Comparison of ENCODE assay signal across 9 cellular contexts in the genomic region with DNA sequence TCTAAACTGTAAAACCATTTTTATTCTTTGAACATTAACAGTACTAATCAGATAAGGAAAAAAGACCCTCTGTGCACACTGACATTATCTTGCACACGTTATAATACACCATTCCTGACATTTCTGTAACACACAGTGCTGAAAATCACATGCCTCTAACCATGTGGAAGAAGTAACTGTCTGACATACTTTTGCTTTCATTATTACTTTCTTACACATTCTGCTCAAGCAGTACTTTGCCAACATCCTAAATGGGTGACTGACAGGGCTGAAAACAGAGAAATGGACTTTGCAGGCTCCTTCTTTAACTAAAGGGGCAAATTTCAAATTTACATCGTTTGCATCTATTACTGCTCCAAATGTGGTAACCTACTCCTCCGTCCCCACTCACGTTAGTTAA. TPM values are rescaled to one million over a fixed set of nuclear protein-coding genes. Genes with fewer than 3 reads are reported as not detected.
A peak's percentile ranks its signal among the peaks of the same experiment; 100 is the strongest.
DNase-seq lines count a peak whose midpoint lies in the region; ATAC-seq and TF ChIP-seq lines count a peak whose summit lies in the region.
"Had no signal": no experiment of that assay in that cellular context is flagged by ENCODE, and none has a peak within 500 bp of the region (broad histone marks: within the 10 kb centered on the region; RNA-seq: fewer than 3 reads in every experiment).

No MANE protein-coding gene starts in this region.

- ATAC-seq in GM18858 (IDR thresholded peaks at IDR 0.05; ENCODE audit: unreplicated experiment) (peak; percentile 99), GM21528 (IDR thresholded peaks at IDR 0.05; ENCODE audit: low FRiP score, unreplicated experiment) (peak; percentile 95), HG03457 (IDR thresholded peaks at IDR 0.05; ENCODE audit: unreplicated experiment) (peak; percentile 99)

- 55 to 57% methylated on average over 4 of the region's 4 CpGs for WGBS in tibial nerve, 2 donors

- H3K4me1 Mint-ChIP-seq in immature natural killer cell, result peaks cover 38 to 45% of the 10 kb centered on the region in 2 donors

- H3K9me3 ChIP-seq in ascending aorta, result no peaks in the 10 kb centered on the region
- no peaks in the 10 kb centered on the region for H3K9me3 ChIP-seq in tibial nerve

- TF ChIP-seq POLR2A in tibial nerve (IDR thresholded peaks at IDR 0.05), result no peak

- H3K27me3 ChIP-seq in ascending aorta, result no peaks in the 10 kb centered on the region
- no peaks in the 10 kb centered on the region for H3K27me3 ChIP-seq in tibial nerve

- H3K4me1 ChIP-seq in ascending aorta (no peaks in the 10 kb centered on the region), tibial nerve (peaks cover 0 to 4% (median 0%) of the 10 kb centered on the region in 4 donors)

- H3K9me3 Mint-ChIP-seq in immature natural killer cell, result no peaks in the 10 kb centered on the region

- peaks cover 0 to 8% (median 5%) of the 10 kb centered on the region in 3 donors for H3K36me3 Mint-ChIP-seq in immature natural killer cell

- DNase-seq in immature natural killer cell (peak; percentile 7 to 16 (median 11)), ascending aorta (ENCODE audit: low spot score in 2 of 2) (no peak), tibial nerve (ENCODE audit: low spot score in 2 of 2) (no peak), NCI-H2196 (lab: John Stamatoyannopoulos, UW; ENCODE audit: unreplicated experiment) (no peak), NCI-H2227 (lab: John Stamatoyannopoulos, UW; ENCODE audit: unreplicated experiment) (no peak)
- DNase-seq: NCI-H510A had no signal

- TF ChIP-seq CTCF in ascending aorta (IDR thresholded peaks at IDR 0.05) (no peak), tibial nerve (IDR thresholded peaks at IDR 0.05) (no peak)

- no peak overlapping the region for H3K27ac ChIP-seq in ascending aorta
- no peak overlapping the region for H3K27ac ChIP-seq in tibial nerve

- H3K4me3 ChIP-seq in ascending aorta (no peak overlapping the region), tibial nerve (no peak overlapping the region)

- H3K27me3 Mint-ChIP-seq in immature natural killer cell (ENCODE audit: low read depth in 3 of 3), result peaks cover 0 to 3% (median 0%) of the 10 kb centered on the region in 3 donors

- peak overlapping the region in 4 of 5 donors; percentile 23 to 72 (median 51) for H3K4me3 Mint-ChIP-seq in immature natural killer cell

- H3K36me3 ChIP-seq in ascending aorta, result peaks cover 12 to 20% of the 10 kb centered on the region in 2 donors
- H3K36me3 ChIP-seq in tibial nerve, result peaks cover 0 to 28% (median 0%) of the 10 kb centered on the region in 3 donors

- peak overlapping the region in 1 of 6 donors; percentile 8 for H3K27ac Mint-ChIP-seq in immature natural killer cell

- intact Hi-C loops in ascending aorta (cut with DNase I), result no loop called here

- TF ChIP-seq EP300 in tibial nerve (IDR thresholded peaks at IDR 0.05), result no peak

RNA-seq across cellular contexts. Expression of a gene that starts 22.8 kb away (rescaled TPM):
- polyA plus RNA-seq in immature natural killer cell, result not detected
- not detected for total RNA-seq in ascending aorta
- not detected for total RNA-seq in tibial nerve

Comparison
In these comparisons a context has a peak if more than half of its experiments do, and no peak if none do; other contexts are left out.
1. DNase-seq: peak in immature natural killer cell (3 of 3); none in ascending aorta (0 of 2), tibial nerve (0 of 2), NCI-H2196 (single experiment) and NCI-H2227 (single experiment).
2. Peak in every context shown above with its lines, with median percentiles within 50 percentile points of each other: ATAC-seq.